In the genomic region with DNA sequence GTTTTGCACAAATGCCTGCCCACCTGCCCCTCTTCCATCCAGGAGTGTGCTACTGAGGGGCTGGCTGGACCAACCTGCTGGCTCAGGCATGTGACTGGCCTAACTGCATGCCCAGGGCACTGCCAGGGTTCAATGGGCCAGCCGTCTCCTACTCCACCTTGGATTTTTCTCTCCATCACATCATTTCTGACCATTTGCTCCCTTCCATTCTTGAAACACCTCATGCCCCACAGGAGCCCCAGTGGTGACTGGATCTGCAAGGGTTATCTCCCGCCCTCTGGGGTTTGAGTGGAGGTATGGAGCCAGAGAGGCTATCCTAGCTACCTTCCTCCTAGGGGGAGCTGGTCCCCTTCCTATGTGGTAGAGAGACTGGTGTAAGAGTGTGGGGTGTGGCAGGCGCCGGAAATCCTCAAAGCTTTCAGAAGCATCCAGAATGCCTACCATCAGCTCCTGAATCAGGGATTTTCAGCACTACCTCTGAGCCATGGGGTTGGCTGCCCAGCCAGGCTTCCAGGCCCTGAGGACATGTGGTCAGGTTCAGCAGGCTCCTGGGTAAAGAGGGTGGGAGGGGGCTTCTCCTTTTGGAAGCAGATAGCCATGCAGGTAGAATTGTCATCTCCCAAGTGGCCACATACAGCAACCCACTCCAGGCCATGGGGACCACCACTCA, we compare ENCODE assay signal across 1 cellular context.
TF ChIP-seq lines count a peak whose summit lies in the region.

No MANE protein-coding gene starts in this region.

TF ChIP-seq in H1, 55 proteins besides CTCF, POLR2A, EP300 and RAD21:
- no peak for TF ChIP-seq CBX8 (IDR thresholded peaks at IDR 0.05; ENCODE audit: borderline replicate concordance, low read depth, low read length)
- no peak for TF ChIP-seq SIX5 (IDR thresholded peaks at IDR 0.05; ENCODE audit: low read depth, low read length)
- TF ChIP-seq, protein P1, sequence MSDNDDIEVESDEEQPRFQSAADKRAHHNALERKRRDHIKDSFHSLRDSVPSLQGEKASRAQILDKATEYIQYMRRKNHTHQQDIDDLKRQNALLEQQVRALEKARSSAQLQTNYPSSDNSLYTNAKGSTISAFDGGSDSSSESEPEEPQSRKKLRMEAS (IDR thresholded peaks at IDR 0.05): 0 out of 2 replicates have a peak, but pooled peaks have one; percentile 26
- TF ChIP-seq RNF2 (IDR thresholded peaks at IDR 0.05; ENCODE audit: borderline replicate concordance, low read depth, low read length, missing control alignments, poor library complexity, severe bottlenecking): no peak
- TF ChIP-seq SRF (IDR thresholded peaks at IDR 0.05; ENCODE audit: low read depth, low read length): no peak
- no peak for TF ChIP-seq HDAC6 (IDR thresholded peaks at IDR 0.05; ENCODE audit: low read depth, low read length)
- no peak for TF ChIP-seq SUZ12 (IDR thresholded peaks at IDR 0.05; ENCODE audit: low read length)
- no peak for TF ChIP-seq FOSL1 (IDR thresholded peaks at IDR 0.05; ENCODE audit: insufficient read depth, low read depth, low read length)
- peak; percentile 56 for TF ChIP-seq E2F6 (IDR thresholded peaks at IDR 0.05)
